Comparison of ENCODE assay signal across 25 cellular contexts in the genomic region with DNA sequence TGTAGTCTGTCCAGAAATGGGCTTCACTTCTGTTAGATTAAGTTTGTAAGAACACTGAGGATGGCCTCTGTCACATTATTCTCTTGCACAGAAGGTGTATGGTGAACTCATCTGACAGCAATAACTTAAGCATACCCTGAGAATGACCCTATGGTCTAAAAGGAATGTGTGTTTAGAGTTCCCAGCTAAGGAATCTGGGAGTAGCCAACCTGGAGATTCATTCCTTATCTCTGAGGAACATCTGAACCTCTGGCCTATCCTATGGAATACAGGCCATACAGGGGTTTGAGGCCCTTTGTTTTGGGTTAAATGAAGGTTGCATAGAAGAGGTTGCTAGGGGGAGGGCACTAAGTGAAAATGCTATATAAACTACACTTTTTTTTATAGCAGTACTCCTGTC. TPM values are rescaled to one million over a fixed set of nuclear protein-coding genes. Genes with fewer than 3 reads are reported as not detected.
DNase-seq lines count a peak whose midpoint lies in the region; ATAC-seq, FAIRE-seq and TF ChIP-seq lines count a peak whose summit lies in the region.
"Had no signal": no experiment of that assay in that cellular context is flagged by ENCODE, and none has a peak within 500 bp of the region (broad histone marks: within the 10 kb centered on the region; RNA-seq: fewer than 3 reads in every experiment).

No MANE protein-coding gene starts in this region.

- H2BK20ac ChIP-seq in IMR-90 (ENCODE audit: low read depth, low read length) = peak overlapping the region; percentile 90

- no peak overlapping the region for H3K56ac ChIP-seq in IMR-90 (ENCODE audit: extremely low read depth, insufficient read depth, low read length)

- peak overlapping the region; percentile 31 for H3K27ac Mint-ChIP-seq in Caco-2 (ENCODE audit: unreplicated experiment)
- H3K27ac Mint-ChIP-seq: CD8-positive, alpha-beta T cell had no signal

- no peak for TF ChIP-seq EP300 in K562 (IDR thresholded peaks at IDR 0.05; ENCODE audit: low read length)

- H2AK9ac ChIP-seq in IMR-90 (replicated peaks; ENCODE audit: low read depth, low read length, poor library complexity) = no peak overlapping the region

- H3K27me3 ChIP-seq in Caco-2 (replicated peaks; ENCODE audit: control insufficient read depth, insufficient read depth, low read length) = no peaks in the 10 kb centered on the region
- H3K27me3 ChIP-seq in IMR-90 (ENCODE audit: control insufficient read depth, insufficient read depth, low read length) = no peaks in the 10 kb centered on the region
- no peaks in the 10 kb centered on the region for H3K27me3 ChIP-seq in K562 (ENCODE audit: control insufficient read depth in 2 of 2, insufficient read depth in 2 of 2, low read length in 2 of 2)
- H3K27me3 ChIP-seq in trophoblast cell (ENCODE audit: insufficient read depth, low read length) = no peaks in the 10 kb centered on the region
- H3K27me3 ChIP-seq in SJCRH30 = no peaks in the 10 kb centered on the region
- H3K27me3 ChIP-seq: SJSA1 had no signal

- H4K91ac ChIP-seq in IMR-90 (ENCODE audit: insufficient read depth, low read depth, low read length) (peak overlapping the region; percentile 77; the same call in 1 of the 2 replicates), trophoblast cell (ENCODE audit: low read depth, low read length) (peak overlapping the region; percentile 72)

- peak overlapping the region; percentile 22; the same call in 1 of the 2 replicates for H4K5ac ChIP-seq in IMR-90 (ENCODE audit: low read depth, low read length)

- H3K9me3 ChIP-seq in Caco-2 (no peaks in the 10 kb centered on the region), IMR-90 (ENCODE audit: control insufficient read depth, insufficient read depth, low read length) (no peaks in the 10 kb centered on the region), K562 (replicated peaks; ENCODE audit: control insufficient read depth, insufficient read depth, low read depth, low read length) (no peaks in the 10 kb centered on the region), trophoblast cell (ENCODE audit: insufficient read depth, low read depth, low read length) (peaks cover 2% of the 10 kb centered on the region), SJCRH30 (replicated peaks) (no peaks in the 10 kb centered on the region)
- H3K9me3 ChIP-seq: SJSA1 had no signal

- no peak for TF ChIP-seq CTCF in Caco-2 (IDR thresholded peaks at IDR 0.05; ENCODE audit: insufficient read depth in 1 of 2, low read depth in 1 of 2, low read length in 1 of 2, severe bottlenecking in 1 of 2, unreplicated experiment in 1 of 2)
- TF ChIP-seq CTCF in IMR-90 (conservative IDR thresholded peaks at IDR 0.05; ENCODE audit: low read depth, low read length) = no peak
- no peak for TF ChIP-seq CTCF in K562 (IDR thresholded peaks at IDR 0.05 in 2 of 3, conservative IDR thresholded peaks at IDR 0.05 in 1 of 3; ENCODE audit: insufficient read depth in 2 of 3, low read depth in 1 of 3, low read length in 3 of 3)

- H3K79me2 ChIP-seq in K562 (ENCODE audit: control insufficient read depth, insufficient read depth, low read length) (no peaks in the 10 kb centered on the region), trophoblast cell (ENCODE audit: control insufficient read depth, insufficient read depth, low read length, poor library complexity) (no peaks in the 10 kb centered on the region)

- H3K4me1 ChIP-seq in Caco-2 = peaks cover 61% of the 10 kb centered on the region
- H3K4me1 ChIP-seq in IMR-90 (ENCODE audit: control insufficient read depth, insufficient read depth, low read length) = peaks cover 15% of the 10 kb centered on the region
- peaks cover 36 to 54% of the 10 kb centered on the region in 2 experiments for H3K4me1 ChIP-seq in K562 (replicated peaks in 1 of 2; ENCODE audit: control insufficient read depth in 2 of 2, insufficient read depth in 2 of 2, low read length in 2 of 2)
- peaks cover 8 to 16% of the 10 kb centered on the region in 2 experiments for H3K4me1 ChIP-seq in trophoblast cell (ENCODE audit: control insufficient read depth in 1 of 2, insufficient read depth in 2 of 2, low read length in 2 of 2)
- H3K4me1 ChIP-seq in SJCRH30 = peaks cover 14% of the 10 kb centered on the region

- FAIRE-seq in K562 (lab: Jason Lieb, UNC) = no peak

- peak overlapping the region; percentile 77 for H2BK120ac ChIP-seq in IMR-90 (ENCODE audit: low read depth, low read length)
- H2BK120ac ChIP-seq in trophoblast cell (ENCODE audit: insufficient read depth, low read length, poor library complexity) = no peak overlapping the region

- H2BK5ac ChIP-seq in IMR-90 (ENCODE audit: low read depth, low read length, poor library complexity, severe bottlenecking) = peak overlapping the region; percentile 24
- peak overlapping the region; percentile 54 for H2BK5ac ChIP-seq in trophoblast cell (ENCODE audit: low read depth, low read length, poor library complexity)

- peaks cover 54% of the 10 kb centered on the region for H3K4me1 Mint-ChIP-seq in Caco-2 (ENCODE audit: low read depth, unreplicated experiment)

- no peaks in the 10 kb centered on the region for H4K20me1 ChIP-seq in IMR-90 (ENCODE audit: insufficient read depth, low read length)
- no peaks in the 10 kb centered on the region for H4K20me1 ChIP-seq in K562 (replicated peaks; ENCODE audit: control insufficient read depth, insufficient read depth, low read length)

- no peaks in the 10 kb centered on the region for H3K36me3 Mint-ChIP-seq in Caco-2 (ENCODE audit: insufficient read depth, unreplicated experiment)
- H3K36me3 Mint-ChIP-seq: CD8-positive, alpha-beta T cell had no signal

- H3K23ac ChIP-seq in IMR-90 (ENCODE audit: low read depth, low read length) = peak overlapping the region; percentile 20; the same call in 1 of the 2 replicates
- H3K23ac ChIP-seq in trophoblast cell (ENCODE audit: low read length) = no peak overlapping the region

- H4K12ac ChIP-seq in trophoblast cell (ENCODE audit: low read depth, low read length) = no peak overlapping the region

- H3K9ac ChIP-seq in IMR-90 (ENCODE audit: low read depth, low read length) (no peak overlapping the region), K562 (ENCODE audit: insufficient read depth in 1 of 2, low read depth in 2 of 2, low read length in 2 of 2) (no peak overlapping the region), trophoblast cell (ENCODE audit: low read length) (no peak overlapping the region)

- peaks cover 14% of the 10 kb centered on the region for H3K9me1 ChIP-seq in IMR-90 (ENCODE audit: insufficient read depth, low read length)
- H3K9me1 ChIP-seq in K562 (ENCODE audit: control insufficient read depth, insufficient read depth, low read length) = no peaks in the 10 kb centered on the region

- H3K27me3 Mint-ChIP-seq in Caco-2 (ENCODE audit: insufficient read depth, unreplicated experiment) = no peaks in the 10 kb centered on the region

- in situ Hi-C loops in IMR-90 (cut with MboI; ENCODE audit: low sequenced_read_pairs) = no loop called here
- in situ Hi-C loops in K562 (cut with MboI) = no loop called here

- no peak overlapping the region for H3K27ac ChIP-seq in IMR-90 (ENCODE audit: insufficient read depth, low read length)
- no peak overlapping the region for H3K27ac ChIP-seq in K562 (ENCODE audit: extremely low read depth, low read depth, low read length)
- peak overlapping the region; percentile 78 for H3K27ac ChIP-seq in trophoblast cell (ENCODE audit: low read depth, low read length)
- no peak overlapping the region for H3K27ac ChIP-seq in SJCRH30
- H3K27ac ChIP-seq: SJSA1 had no signal

- DNase-seq in Caco-2 (peak; percentile 44 to 65), IMR-90 (no peak), K562 (ENCODE audit: extremely low read depth in 1 of 4, low spot score in 3 of 4) (no peak), trophoblast cell (peak; percentile 6 to 56), kidney tubule cell (ENCODE audit: low spot score) (no peak), DMS79 treated with DMSO at 0.1 percent for 48 hours (lab: John Stamatoyannopoulos, UW) (no peak), hypothalamus (lab: John Stamatoyannopoulos, UW) (no peak), SJCRH30 (no peak)
- DNase-seq: AML-193; C1 segment of cervical spinal cord; Calu3; CD8-positive, alpha-beta T cell; DMS153; H7; KBM-7; NCI-H1105; NCI-H146; NCI-H2029; NCI-H2227 treated with DMSO at 0.1 percent for 48 hours; NCI-H510A treated with DMSO at 0.1 percent for 48 hours; NCI-H774; SW 1271 had no signal

- H2BK12ac ChIP-seq in trophoblast cell (ENCODE audit: low read length) = no peak overlapping the region

- H3K18ac ChIP-seq in IMR-90 (ENCODE audit: low read depth, low read length) (peak overlapping the region; percentile 86; the same call in 1 of the 2 replicates), trophoblast cell (ENCODE audit: low read length) (no peak overlapping the region)

- H2BK15ac ChIP-seq in IMR-90 (ENCODE audit: low read depth, low read length) = 0 out of 3 replicates have a peak overlapping the region, but pooled peaks have one; percentile 23

- H3K4me3 ChIP-seq in Caco-2 (ENCODE audit: low read depth, low read length) (no peak overlapping the region), IMR-90 (ENCODE audit: insufficient read depth, low read depth, low read length) (no peak overlapping the region), K562 (no peak overlapping the region), trophoblast cell (ENCODE audit: low read depth, low read length) (no peak overlapping the region), SJCRH30 (no peak overlapping the region)
- H3K4me3 ChIP-seq: SJSA1 had no signal

- CTCF ChIA-PET in Caco-2 (lab: Charles Lee) (interaction anchor here (1.0 kb wide), 1 partner anchor 54 kb away, joined by 3 read pairs; no protein-coding TSS in a partner anchor), IMR-90 (lab: Yijun Ruan, JAX) (no interaction called here), K562 (lab: Yijun Ruan, JAX; ENCODE audit: low intra/inter-chr PET ratio) (no interaction called here)

- TF ChIP-seq POLR2A in IMR-90 (IDR thresholded peaks at IDR 0.05; ENCODE audit: low read depth, low read length) (no peak), K562 (conservative IDR thresholded peaks at IDR 0.05) (no peak)

- peak overlapping the region; percentile 44; the same call in 1 of the 2 replicates for H3K4me2 ChIP-seq in IMR-90 (ENCODE audit: low read depth, low read length)
- no peak overlapping the region for H3K4me2 ChIP-seq in K562 (ENCODE audit: insufficient read depth, low read length)
- H3K4me2 ChIP-seq in trophoblast cell (ENCODE audit: low read length) = no peak overlapping the region

- H4K8ac ChIP-seq in IMR-90 (ENCODE audit: low read depth in 2 of 2, low read length in 2 of 2) (peak overlapping the region in 1 of 2 experiments; percentile 58; a peak in 1 of 4 replicates), trophoblast cell (ENCODE audit: low read depth, low read length) (no peak overlapping the region)

- H3K14ac ChIP-seq in IMR-90 (replicated peaks; ENCODE audit: low read depth, low read length) (0 out of 2 replicates have a peak overlapping the region, but pooled peaks have one; percentile 51), trophoblast cell (ENCODE audit: low read length) (no peak overlapping the region)

- H3K36me3 ChIP-seq in Caco-2 (ENCODE audit: control insufficient read depth, insufficient read depth, low read length) (no peaks in the 10 kb centered on the region), IMR-90 (ENCODE audit: control insufficient read depth, insufficient read depth, low read length) (no peaks in the 10 kb centered on the region), K562 (ENCODE audit: control insufficient read depth, insufficient read depth, low read length) (no peaks in the 10 kb centered on the region), trophoblast cell (ENCODE audit: control insufficient read depth in 1 of 2, insufficient read depth in 2 of 2, low read length in 2 of 2) (no peaks in the 10 kb centered on the region), SJCRH30 (no peaks in the 10 kb centered on the region)
- H3K36me3 ChIP-seq: SJSA1 had no signal

- BruUV-seq in Caco-2 (replicated peaks; lab: Mats Ljungman, UMichigan) = no TSS peak
- no TSS peak for BruUV-seq in IMR-90 (replicated peaks; lab: Mats Ljungman, UMichigan)
- no TSS peak for BruUV-seq in K562 (replicated peaks; lab: Mats Ljungman, UMichigan)

- peak; percentile 50 for ATAC-seq in IMR-90 (ENCODE audit: low read depth)
- ATAC-seq in K562 = no peak; the same call in 2 of the 3 replicates
- ATAC-seq: CD8-positive, alpha-beta T cell; Panc1 had no signal

- H3K4ac ChIP-seq in IMR-90 (ENCODE audit: low read depth, low read length) (peak overlapping the region; percentile 39; the same call in 1 of the 2 replicates), trophoblast cell (ENCODE audit: low read depth, low read length) (no peak overlapping the region)

- peak overlapping the region; percentile 5 for H3K4me3 Mint-ChIP-seq in Caco-2 (ENCODE audit: unreplicated experiment)
- H3K4me3 Mint-ChIP-seq: CD8-positive, alpha-beta T cell had no signal

- H3K79me1 ChIP-seq in IMR-90 (ENCODE audit: low read depth in 1 of 2, low read length in 2 of 2) (no peaks in the 10 kb centered on the region), trophoblast cell (ENCODE audit: low read length) (peaks cover 8% of the 10 kb centered on the region)

- H2AFZ ChIP-seq in IMR-90 (replicated peaks; ENCODE audit: low read length, poor library complexity) (no peak overlapping the region), K562 (ENCODE audit: low read depth, low read length) (0 out of 2 replicates have a peak overlapping the region, but pooled peaks have one; percentile 35), trophoblast cell (ENCODE audit: insufficient read depth, low read length, poor library complexity) (no peak overlapping the region)

- POLR2A ChIA-PET in Caco-2 (lab: Charles Lee) (interaction anchor here (1.3 kb wide), 1 partner anchor 84 kb away, joined by 5 read pairs; no protein-coding TSS in a partner anchor), IMR-90 (lab: Charles Lee; ENCODE audit: unreplicated experiment) (interaction anchor here (0.9 kb wide), 1 partner anchor 9 kb away, joined by 3 read pairs; no protein-coding TSS in a partner anchor), K562 (lab: Yijun Ruan, JAX) (interaction anchor here (0.6 to 1.3 kb wide), 3 partner anchors 15 to 83 kb away, joined by 3 to 4 read pairs (median 3); no protein-coding TSS in a partner anchor)

- H2AK5ac ChIP-seq in IMR-90 (ENCODE audit: low read depth, low read length) = no peak overlapping the region
- no peak overlapping the region for H2AK5ac ChIP-seq in trophoblast cell (ENCODE audit: low read length)

- H3K9me3 Mint-ChIP-seq in Caco-2 (ENCODE audit: unreplicated experiment) = no peaks in the 10 kb centered on the region
- H3K9me3 Mint-ChIP-seq: CD8-positive, alpha-beta T cell had no signal

- TF ChIP-seq RAD21 in IMR-90 (IDR thresholded peaks at IDR 0.05; ENCODE audit: low read length) (no peak), K562 (CRISPR knock-in tag; conservative IDR thresholded peaks at IDR 0.05 in 1 of 2, IDR thresholded peaks at IDR 0.05 in 1 of 2) (no peak)

- intact Hi-C loops in Caco-2 (cut with micrococcal nuclease; ENCODE audit: unreplicated experiment) = loop anchor here (1.0 kb wide), 1 partner anchor 8 kb away; no protein-coding TSS in a partner anchor
- intact Hi-C loops in IMR-90 (cut with micrococcal nuclease) = no loop called here
- intact Hi-C loops in K562 (cut with micrococcal nuclease) = no loop called here

- dilution Hi-C loops in IMR-90 (cut with HindIII; ENCODE audit: low sequenced_read_pairs, unreplicated experiment) = no loop called here

RNA-seq across cellular contexts. Expression of gene LAMB4, which starts 41.4 kb away (rescaled TPM):
- total RNA-seq in Caco-2 (2022) (0.51 and 0.52 TPM in 2 replicates), IMR-90 (2012; rRNA removed) (under 0.01 and 0.18 TPM in 2 replicates), K562 (2014; rRNA removed) (not detected in 2 replicates), K562 (2014; rRNA removed; fragmentation: Illumina TruSeq; extraction: Trizol) (0.07 and 0.10 TPM in 2 replicates), K562 (2015; rRNA removed; fragmentation: Illumina TruSeq; extraction: Trizol) (not detected in 2 replicates), K562 (2021) (not detected in 2 replicates)
- polyA plus RNA-seq in IMR-90 (2012; rRNA removed) (0.12 and 0.13 TPM in 2 replicates), K562 (2011; rRNA removed) (not detected in 2 replicates), K562 (2014; fragmentation: Illumina TruSeq; extraction: Trizol) (0.06 TPM in 1 of 2 replicates, not detected in the other), K562 (2014; fragmentation: Nextera tagmentation; extraction: Ambion mirVana) (under 1 TPM; 0.06 to 0.13 TPM), K562 (2014; rRNA removed) (0.12 TPM in 1 of 2 replicates, not detected in the other)
- polyA plus RNA-seq in IMR-90 (2012; cell fraction: cytosol; rRNA removed) = 0.05 and 0.09 TPM in 2 replicates
- polyA plus RNA-seq in IMR-90 (2012; cell fraction: nucleus; rRNA removed; ENCODE audit: low replicate concordance) = 0.05 and 0.10 TPM in 2 replicates
- not detected in 2 replicates for total RNA-seq in K562 (2011; cell fraction: chromatin; rRNA removed; ENCODE audit: low replicate concordance)
- not detected in 2 replicates for total RNA-seq in K562 (2011; cell fraction: nucleolus; rRNA removed)
- total RNA-seq in K562 (2011; cell fraction: nucleoplasm; rRNA removed) = 0.29 TPM in 1 of 2 replicates, not detected in the other
- 0.03 TPM in 1 of 2 replicates, not detected in the other for polyA plus RNA-seq in K562 (2011; cell fraction: cytosol; rRNA removed)
- not detected in 2 replicates for polyA plus RNA-seq in K562 (2011; cell fraction: nucleus; rRNA removed)
- 0.09 and 0.18 TPM in 2 replicates for polyA plus RNA-seq in K562 (2012)
- 0.21 TPM in 1 of 2 replicates, not detected in the other for polyA minus RNA-seq in K562 (2011; rRNA and poly(A)+ RNA removed)
- not detected in 2 replicates for polyA minus RNA-seq in K562 (2011; cell fraction: cytosol; rRNA and poly(A)+ RNA removed)
- not detected in 2 replicates for polyA minus RNA-seq in K562 (2011; cell fraction: nucleus; rRNA and poly(A)+ RNA removed)
- polyA plus RNA-seq in trophoblast cell (2013) = 0.56 and 0.85 TPM in 2 replicates
- total RNA-seq in SJCRH30 (2014; rRNA removed; shearing (Covaris generic)) = not detected in 2 replicates
- total RNA-seq: Calu3, Daoy, H7 had no signal

Comparison
In these comparisons a context has a peak if more than half of its experiments do, and no peak if none do; other contexts are left out.
1. DNase-seq: peak in Caco-2 (2 of 2) and trophoblast cell (2 of 2); none in IMR-90 (single experiment), K562 (0 of 4), kidney tubule cell (single experiment), DMS79 treated with DMSO at 0.1 percent for 48 hours (single experiment), hypothalamus (0 of 51) and SJCRH30 (0 of 2).